In genomic region chr10:77188000-77188395, GRCh38 we compare ENCODE assay signal across 15 cellular contexts.
"Had no signal": no experiment of that assay in that cellular context is flagged by ENCODE, and none has a peak within 500 bp of the region (broad histone marks: within the 10 kb centered on the region; RNA-seq: fewer than 3 reads in every experiment).

No MANE protein-coding gene starts in this region.

- ATAC-seq: activated CD8-positive, alpha-beta T cell treated with anti-CD3 and anti-CD28 coated beads, Interleukin-2, amount 10 ng/mL, durations not matched to agents 7 days and 5 days; effector memory CD8-positive, alpha-beta T cell; gastrocnemius medialis; heart right ventricle; stimulated activated memory B cell treated with anti-CD40 and anti-IgM and Interleukin-4, amounts not matched to agents 10 μg/mL and 1 μg/mL and 100 μg/mL, for 72 hours; WTC11 had no signal

- H3K36me3 ChIP-seq: gastrocnemius medialis, heart right ventricle, pancreas had no signal

- H3K4me3 Mint-ChIP-seq: activated CD4-positive, alpha-beta T cell treated with anti-CD3 and anti-CD28 coated beads, Interleukin-2, amount 10 ng/mL, durations not matched to agents 24 days and 14 days; activated CD8-positive, alpha-beta T cell treated with anti-CD3 and anti-CD28 coated beads, Interleukin-2, amount 10 ng/mL, durations not matched to agents 7 days and 5 days; activated naive CD8-positive, alpha-beta T cell treated with anti-CD3 and anti-CD28 coated beads, Interleukin-2, amount 10 ng/mL, durations not matched to agents 7 days and 5 days; effector memory CD8-positive, alpha-beta T cell; stimulated activated memory B cell treated with anti-CD40 and anti-IgM and Interleukin-4, amounts not matched to agents 10 μg/mL and 1 μg/mL and 100 μg/mL, for 72 hours; WTC11 had no signal

- H3K27me3 ChIP-seq: gastrocnemius medialis, pancreas, tibial artery had no signal

- H3K9me3 ChIP-seq: gastrocnemius medialis, heart right ventricle, pancreas, tibial artery had no signal

- H3K36me3 Mint-ChIP-seq: activated naive CD8-positive, alpha-beta T cell treated with anti-CD3 and anti-CD28 coated beads, Interleukin-2, amount 10 ng/mL, durations not matched to agents 7 days and 5 days; stimulated activated memory B cell treated with anti-CD40 and anti-IgM and Interleukin-4, amounts not matched to agents 10 μg/mL and 1 μg/mL and 100 μg/mL, for 72 hours; WTC11 had no signal

- H3K27ac ChIP-seq: gastrocnemius medialis, heart right ventricle, tibial artery had no signal

- H3K27ac Mint-ChIP-seq: activated CD4-positive, alpha-beta T cell treated with anti-CD3 and anti-CD28 coated beads, Interleukin-2, amount 10 ng/mL, durations not matched to agents 24 days and 14 days; activated CD8-positive, alpha-beta T cell treated with anti-CD3 and anti-CD28 coated beads, Interleukin-2, amount 10 ng/mL, durations not matched to agents 7 days and 5 days; activated naive CD8-positive, alpha-beta T cell treated with anti-CD3 and anti-CD28 coated beads, Interleukin-2, amount 10 ng/mL, durations not matched to agents 7 days and 5 days; effector memory CD8-positive, alpha-beta T cell; stimulated activated memory B cell treated with anti-CD40 and anti-IgM and Interleukin-4, amounts not matched to agents 10 μg/mL and 1 μg/mL and 100 μg/mL, for 72 hours; WTC11 had no signal

- H3K4me1 Mint-ChIP-seq: activated CD4-positive, alpha-beta T cell treated with anti-CD3 and anti-CD28 coated beads, Interleukin-2, amount 10 ng/mL, durations not matched to agents 24 days and 14 days; activated naive CD8-positive, alpha-beta T cell treated with anti-CD3 and anti-CD28 coated beads, Interleukin-2, amount 10 ng/mL, durations not matched to agents 7 days and 5 days; stimulated activated memory B cell treated with anti-CD40 and anti-IgM and Interleukin-4, amounts not matched to agents 10 μg/mL and 1 μg/mL and 100 μg/mL, for 72 hours had no signal

- DNase-seq: activated CD4-positive, alpha-beta T cell treated with anti-CD3 and anti-CD28 coated beads, Interleukin-2, amount 10 ng/mL, durations not matched to agents 24 days and 14 days; activated CD8-positive, alpha-beta memory T cell treated with anti-CD3 and anti-CD28 coated beads, Interleukin-2, amount 50 U/mL, for 4 hours; activated CD8-positive, alpha-beta T cell treated with anti-CD3 and anti-CD28 coated beads, Interleukin-2, amount 10 ng/mL, durations not matched to agents 7 days and 5 days; activated naive CD4-positive, alpha-beta T cell; activated naive CD8-positive, alpha-beta T cell treated with anti-CD3 and anti-CD28 coated beads, Interleukin-2, amount 10 ng/mL, durations not matched to agents 7 days and 5 days; activated T-cell treated with anti-CD3 and anti-CD28 coated beads, Interleukin-2, amount 50 U/mL, for 48 hours; effector memory CD8-positive, alpha-beta T cell; gastrocnemius medialis; heart right ventricle; midbrain; pancreas; T-helper 2 cell; tibial artery had no signal

- FAIRE-seq: pancreas had no signal

- H3K9me3 Mint-ChIP-seq: activated CD4-positive, alpha-beta T cell treated with anti-CD3 and anti-CD28 coated beads, Interleukin-2, amount 10 ng/mL, durations not matched to agents 24 days and 14 days; activated naive CD8-positive, alpha-beta T cell treated with anti-CD3 and anti-CD28 coated beads, Interleukin-2, amount 10 ng/mL, durations not matched to agents 7 days and 5 days; effector memory CD8-positive, alpha-beta T cell; stimulated activated memory B cell treated with anti-CD40 and anti-IgM and Interleukin-4, amounts not matched to agents 10 μg/mL and 1 μg/mL and 100 μg/mL, for 72 hours; WTC11 had no signal

- H3K4me3 ChIP-seq: gastrocnemius medialis, heart right ventricle, pancreas, tibial artery had no signal
